Comparison of ENCODE assay signal across 21 cellular contexts in genomic region chr7:22865607-22865970, GRCh38. TPM values are rescaled to one million over a fixed set of nuclear protein-coding genes. Genes with fewer than 3 reads are reported as not detected.
A peak's percentile ranks its signal among the peaks of the same experiment; 100 is the strongest.
DNase-seq lines count a peak whose midpoint lies in the region; ATAC-seq and TF ChIP-seq lines count a peak whose summit lies in the region.
"Had no signal": no experiment of that assay in that cellular context is flagged by ENCODE, and none has a peak within 500 bp of the region (broad histone marks: within the 10 kb centered on the region; RNA-seq: fewer than 3 reads in every experiment).

No MANE protein-coding gene starts in this region.

- TF ChIP-seq CTCF in left ventricle myocardium inferior (IDR thresholded peaks at IDR 0.05; ENCODE audit: borderline replicate concordance) (no peak), PC-3 (conservative IDR thresholded peaks at IDR 0.05; ENCODE audit: low read depth, low read length) (no peak)

- no peaks in the 10 kb centered on the region for H3K9me2 ChIP-seq in PC-3 (replicated peaks; ENCODE audit: low read length)

- H3F3A ChIP-seq in PC-3 (ENCODE audit: low read length, unreplicated experiment), result no peaks in the 10 kb centered on the region

- peaks cover 55 to 65% of the 10 kb centered on the region in 2 donors for H3K36me3 Mint-ChIP-seq in stimulated activated naive B cell treated with anti-CD40 and anti-IgM and Interleukin-4, amounts not matched to agents 10 μg/mL and 1 μg/mL and 100 μg/mL, for 72 hours

- no peaks in the 10 kb centered on the region for H3K27me3 Mint-ChIP-seq in stimulated activated naive B cell treated with anti-CD40 and anti-IgM and Interleukin-4, amounts not matched to agents 10 μg/mL and 1 μg/mL and 100 μg/mL, for 72 hours
- H3K27me3 Mint-ChIP-seq: naive thymus-derived CD8-positive, alpha-beta T cell had no signal

- H3K9me3 ChIP-seq in left ventricle myocardium inferior (replicated peaks) (no peaks in the 10 kb centered on the region), PC-3 (ENCODE audit: low read length) (no peaks in the 10 kb centered on the region), aorta (ENCODE audit: control insufficient read depth, low read length) (no peaks in the 10 kb centered on the region)
- H3K9me3 ChIP-seq: colonic mucosa, sigmoid colon, thyroid gland had no signal

- H2AFZ ChIP-seq in PC-3 (ENCODE audit: low read length), result no peak overlapping the region
- H2AFZ ChIP-seq: hepatocyte, parathyroid adenoma had no signal

- H3K27me3 ChIP-seq in left ventricle myocardium inferior (ENCODE audit: low read depth), result no peaks in the 10 kb centered on the region
- no peaks in the 10 kb centered on the region for H3K27me3 ChIP-seq in PC-3 (ENCODE audit: low read length)
- H3K27me3 ChIP-seq in aorta (ENCODE audit: control insufficient read depth in 1 of 2, insufficient read depth in 2 of 2, low read length in 1 of 2), result no peaks in the 10 kb centered on the region
- H3K27me3 ChIP-seq: colonic mucosa, hepatocyte, sigmoid colon, thyroid gland had no signal

- no peak overlapping the region for H3K9ac ChIP-seq in PC-3 (ENCODE audit: low read length)
- H3K9ac ChIP-seq: parathyroid adenoma had no signal

- H3K36me3 ChIP-seq in left ventricle myocardium inferior, result peaks cover 22% of the 10 kb centered on the region
- peaks cover 10% of the 10 kb centered on the region for H3K36me3 ChIP-seq in PC-3 (ENCODE audit: low read depth, low read length)
- peaks cover 2 to 4% of the 10 kb centered on the region in 2 donors for H3K36me3 ChIP-seq in aorta (ENCODE audit: control insufficient read depth in 1 of 2, insufficient read depth in 2 of 2, low read length in 1 of 2)
- H3K36me3 ChIP-seq: colonic mucosa, sigmoid colon, thyroid gland had no signal

- ATAC-seq in Right ventricle myocardium inferior (no peak), PC-3 (0 out of 2 replicates have a peak, but pooled peaks have one; percentile 18), GM18519 (IDR thresholded peaks at IDR 0.05; ENCODE audit: low FRiP score, unreplicated experiment) (no peak), aorta (ENCODE audit: low FRiP score) (no peak)
- no peak for ATAC-seq in stimulated activated naive B cell treated with anti-CD40 and anti-IgM and Interleukin-4, amounts not matched to agents 10 μg/mL and 1 μg/mL and 100 μg/mL, for 72 hours (replicated peaks)
- ATAC-seq: activated CD4-positive, CD25-positive, alpha-beta regulatory T cell treated with anti-CD3 and anti-CD28 coated beads, Interleukin-2, amount 50 U/mL, for 24 hours; naive thymus-derived CD8-positive, alpha-beta T cell had no signal

- no peaks in the 10 kb centered on the region for H4K20me1 ChIP-seq in PC-3 (ENCODE audit: low read length)

- intact Hi-C loops in left ventricle myocardium inferior (cut with micrococcal nuclease) (no loop called here), Right ventricle myocardium inferior (cut with DNase I) (no loop called here), PC-3 (cut with micrococcal nuclease) (no loop called here), aorta (cut with DNase I) (no loop called here)

- no peak overlapping the region for H3K4me3 Mint-ChIP-seq in stimulated activated naive B cell treated with anti-CD40 and anti-IgM and Interleukin-4, amounts not matched to agents 10 μg/mL and 1 μg/mL and 100 μg/mL, for 72 hours
- H3K4me3 Mint-ChIP-seq: naive thymus-derived CD8-positive, alpha-beta T cell had no signal

- CTCF ChIA-PET in PC-3 (lab: Charles Lee), result no interaction called here

- DNase-seq in left ventricle myocardium inferior, result no peak
- DNase-seq in Right ventricle myocardium inferior (ENCODE audit: missing footprints), result no peak
- no peak for DNase-seq in PC-3
- peak; percentile 2 for DNase-seq in islet precursor cell
- DNase-seq in stimulated activated naive B cell treated with anti-CD40 and anti-IgM and Interleukin-4, amounts not matched to agents 10 μg/mL and 1 μg/mL and 100 μg/mL, for 72 hours, result no peak
- DNase-seq in C1 segment of cervical spinal cord (lab: John Stamatoyannopoulos, UW), result no peak
- no peak for DNase-seq in aorta
- DNase-seq: AML-193; colonic mucosa; HCEC 1CT; mammary epithelial cell; naive thymus-derived CD8-positive, alpha-beta T cell; NCI-H1105 treated with DMSO at 0.1 percent for 48 hours; NCI-H510A; sigmoid colon; stimulated activated naive CD4-positive, alpha-beta T cell; thyroid gland had no signal

- WGBS in aorta, 2 donors, result 91% methylated on average over 2 of the region's 2 CpGs

- H3K27ac Mint-ChIP-seq in stimulated activated naive B cell treated with anti-CD40 and anti-IgM and Interleukin-4, amounts not matched to agents 10 μg/mL and 1 μg/mL and 100 μg/mL, for 72 hours, result peak overlapping the region; percentile 86
- H3K27ac Mint-ChIP-seq: naive thymus-derived CD8-positive, alpha-beta T cell had no signal

- H3K4me1 Mint-ChIP-seq in stimulated activated naive B cell treated with anti-CD40 and anti-IgM and Interleukin-4, amounts not matched to agents 10 μg/mL and 1 μg/mL and 100 μg/mL, for 72 hours, result peaks cover 35 to 46% of the 10 kb centered on the region in 2 donors

- H3K4me1 ChIP-seq in left ventricle myocardium inferior, result peaks cover 51% of the 10 kb centered on the region
- H3K4me1 ChIP-seq in PC-3 (ENCODE audit: insufficient read depth, low read length), result no peaks in the 10 kb centered on the region
- no peaks in the 10 kb centered on the region for H3K4me1 ChIP-seq in aorta (ENCODE audit: control insufficient read depth in 1 of 2, insufficient read depth in 2 of 2, low read length in 2 of 2)
- H3K4me1 ChIP-seq: colonic mucosa, parathyroid adenoma had no signal

- H3K27ac ChIP-seq in left ventricle myocardium inferior (replicated peaks), result peak overlapping the region; percentile 69
- no peak overlapping the region for H3K27ac ChIP-seq in PC-3 (ENCODE audit: low read length)
- no peak overlapping the region for H3K27ac ChIP-seq in aorta (ENCODE audit: low read depth in 1 of 2, low read length in 2 of 2)
- H3K27ac ChIP-seq: colonic mucosa, hepatocyte, parathyroid adenoma had no signal

- no peaks in the 10 kb centered on the region for H3K9me3 Mint-ChIP-seq in stimulated activated naive B cell treated with anti-CD40 and anti-IgM and Interleukin-4, amounts not matched to agents 10 μg/mL and 1 μg/mL and 100 μg/mL, for 72 hours

- POLR2A ChIA-PET in PC-3 (lab: Charles Lee; ENCODE audit: unreplicated experiment), result interaction anchor here (0.6 kb wide), 2 partner anchors 8 to 148 kb away, joined by 4 to 7 read pairs; partner anchors contain the start of gene HYCC1

- H3K4me3 ChIP-seq in left ventricle myocardium inferior, result no peak overlapping the region
- no peak overlapping the region for H3K4me3 ChIP-seq in PC-3 (ENCODE audit: low read length)
- H3K4me3 ChIP-seq in aorta (ENCODE audit: low read length in 2 of 2), result no peak overlapping the region
- H3K4me3 ChIP-seq: colonic mucosa, hepatocyte, sigmoid colon, thyroid gland had no signal

- H3K79me2 ChIP-seq in PC-3 (ENCODE audit: low read length), result no peaks in the 10 kb centered on the region
- H3K79me2 ChIP-seq: hepatocyte, parathyroid adenoma had no signal

- no peak overlapping the region for H3K4me2 ChIP-seq in PC-3 (ENCODE audit: low read length)
- H3K4me2 ChIP-seq: hepatocyte had no signal

- no TSS peak for BruUV-seq in PC-3 (replicated peaks; lab: Mats Ljungman, UMichigan)

RNA-seq across cellular contexts. Expression of gene TOMM7, which starts 42.9 kb away (rescaled TPM):
- total RNA-seq in left ventricle myocardium inferior, result 563 TPM
- total RNA-seq in Right ventricle myocardium inferior, result 650 TPM
- 132 and 151 TPM in 2 replicates for total RNA-seq in PC-3 (2014; rRNA removed)
- total RNA-seq in aorta, result 100 to 1,000 TPM; 250 to 305 TPM
- polyA plus RNA-seq in aorta, result 1,000 to 10,000 TPM in 1 of 2 donors, 100 to 1,000 TPM in 1; 595 to 1,149 TPM
